ENCODE assay signal across 18 cellular contexts in the genomic region with DNA sequence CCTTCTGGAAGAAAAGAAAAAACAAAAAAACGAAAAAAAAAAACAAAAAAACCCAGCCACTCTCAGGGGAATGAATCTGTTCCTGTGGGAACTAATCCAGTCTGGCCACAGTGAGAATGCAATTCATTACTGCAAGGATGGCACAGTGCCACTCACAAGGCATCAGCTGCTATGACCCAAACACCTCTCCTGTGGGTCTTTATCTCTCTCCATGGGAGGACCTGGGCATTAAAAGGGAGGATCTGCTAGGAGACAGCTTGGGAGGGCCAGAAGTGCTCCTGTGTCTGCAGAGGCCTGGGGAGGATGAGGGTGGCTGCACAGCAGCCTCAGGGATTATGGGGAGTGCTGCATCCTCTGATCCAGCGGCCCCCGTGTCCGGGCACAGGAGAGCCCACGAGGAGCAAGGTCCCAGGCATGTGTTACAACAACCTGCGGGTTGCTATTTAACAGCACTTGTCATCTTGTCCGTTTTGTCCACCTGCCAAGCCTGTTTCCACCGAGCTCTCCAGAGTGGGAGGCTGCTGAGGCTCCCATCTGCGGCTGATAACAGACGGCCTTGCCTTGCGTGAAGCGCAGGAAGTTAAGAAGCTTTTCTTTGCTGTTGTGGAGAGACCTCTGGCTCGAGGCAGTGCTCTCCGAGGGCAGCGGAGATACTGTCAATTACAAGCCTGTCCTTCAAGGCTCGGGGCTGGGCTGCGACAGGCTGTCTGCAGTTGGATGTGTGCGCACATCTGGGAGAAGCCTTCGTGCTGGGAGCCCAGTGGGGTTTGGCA.
DNase-seq lines count a peak whose midpoint lies in the region; ATAC-seq and TF ChIP-seq lines count a peak whose summit lies in the region.
"Had no signal": no experiment of that assay in that cellular context is flagged by ENCODE, and none has a peak within 500 bp of the region (broad histone marks: within the 10 kb centered on the region; RNA-seq: fewer than 3 reads in every experiment).

No MANE protein-coding gene starts in this region.

- intact Hi-C loops in prostate gland (cut with DNase I): no loop called here

- H3K4me3 ChIP-seq in Loucy (ENCODE audit: low read length, poor library complexity, severe bottlenecking): no peak overlapping the region
- H3K4me3 ChIP-seq in WERI-Rb-1 (ENCODE audit: low read depth, low read length): peak overlapping the region; percentile 14; the same call in 1 of the 2 replicates
- H3K4me3 ChIP-seq in prostate gland: no peak overlapping the region
- H3K4me3 ChIP-seq: colonic mucosa, PC-9 had no signal

- peak overlapping the region; percentile 65 for H3K27ac ChIP-seq in WERI-Rb-1
- H3K27ac ChIP-seq in prostate gland: no peak overlapping the region
- H3K27ac ChIP-seq: colonic mucosa, PC-9 had no signal

- no peaks in the 10 kb centered on the region for H3K9me2 ChIP-seq in Loucy (replicated peaks; ENCODE audit: low read depth, low read length)

- no peaks in the 10 kb centered on the region for H3K79me2 ChIP-seq in Loucy (ENCODE audit: insufficient read depth, low read length)

- peak overlapping the region; percentile 41 for H3K4me2 ChIP-seq in Loucy (ENCODE audit: low read depth, low read length, poor library complexity, severe bottlenecking)
- H3K4me2 ChIP-seq: PC-9 had no signal

- H3F3A ChIP-seq in Loucy (ENCODE audit: low read depth): no peaks in the 10 kb centered on the region

- H4K20me1 ChIP-seq in Loucy (ENCODE audit: insufficient read depth, low read length, poor library complexity, severe bottlenecking): no peaks in the 10 kb centered on the region

- peaks cover 63% of the 10 kb centered on the region for H3K4me1 ChIP-seq in Loucy (ENCODE audit: insufficient read depth, low read length, poor library complexity, severe bottlenecking)
- no peaks in the 10 kb centered on the region for H3K4me1 ChIP-seq in prostate gland (replicated peaks)
- H3K4me1 ChIP-seq: colonic mucosa had no signal

- WGBS in prostate gland: 78% methylated on average over 19 of the region's 19 CpGs

- DNase-seq in D341Med (ENCODE audit: low spot score) (peak; percentile 66), WERI-Rb-1 (peak; percentile 87), inferior parietal cortex (ENCODE audit: extremely low spot score) (peak; percentile 20), NCI-H1694 treated with DMSO at 0.1 percent for 48 hours (lab: John Stamatoyannopoulos, UW) (no peak), prostate gland (ENCODE audit: low spot score) (no peak), NCI-H1417 (lab: John Stamatoyannopoulos, UW) (no peak)
- DNase-seq: activated CD4-positive, alpha-beta T cell treated with anti-CD3 and anti-CD28 coated beads, Interleukin-2, amount 50 U/mL, for 4 hours; activated naive CD4-positive, alpha-beta T cell treated with anti-CD3 and anti-CD28 coated beads, Interleukin-2, amount 10 ng/mL, durations not matched to agents 7 days and 5 days; colonic mucosa; GF-D8; Kasumi-1; kidney glomerular epithelial cell; NCI-H1436 treated with DMSO at 0.1 percent for 48 hours; PC-9; stimulated activated CD4-positive, alpha-beta T cell treated with anti-CD3 and anti-CD28 coated beads, Interleukin-12 subunit alpha, Interleukin-12 subunit beta, amount 100 ng/mL, for 4 hours had no signal

- H3K9ac ChIP-seq in Loucy (ENCODE audit: low read depth, low read length, poor library complexity, severe bottlenecking): no peak overlapping the region

- no peaks in the 10 kb centered on the region for H3K36me3 ChIP-seq in Loucy (ENCODE audit: insufficient read depth, low read length)
- H3K36me3 ChIP-seq in WERI-Rb-1: no peaks in the 10 kb centered on the region
- no peaks in the 10 kb centered on the region for H3K36me3 ChIP-seq in prostate gland
- H3K36me3 ChIP-seq: colonic mucosa had no signal

- no peak for TF ChIP-seq POLR2A in prostate gland (IDR thresholded peaks at IDR 0.05)

- ATAC-seq in HG02623 (IDR thresholded peaks at IDR 0.05; ENCODE audit: unreplicated experiment): no peak
- ATAC-seq: HCT116 had no signal

- no peaks in the 10 kb centered on the region for H3K9me3 ChIP-seq in Loucy (ENCODE audit: insufficient read depth, low read depth, low read length)
- no peaks in the 10 kb centered on the region for H3K9me3 ChIP-seq in WERI-Rb-1 (ENCODE audit: severe bottlenecking)
- no peaks in the 10 kb centered on the region for H3K9me3 ChIP-seq in prostate gland
- H3K9me3 ChIP-seq: colonic mucosa had no signal

- TF ChIP-seq CTCF in Loucy (conservative IDR thresholded peaks at IDR 0.05; ENCODE audit: low read length) (no peak), WERI-Rb-1 (IDR thresholded peaks at IDR 0.05; ENCODE audit: low read depth, low read length) (no peak), prostate gland (IDR thresholded peaks at IDR 0.05) (no peak)

- H3K27me3 ChIP-seq in Loucy (ENCODE audit: insufficient read depth, low read length, poor library complexity, severe bottlenecking) (no peaks in the 10 kb centered on the region), WERI-Rb-1 (ENCODE audit: insufficient read depth, low read depth, severe bottlenecking) (no peaks in the 10 kb centered on the region), prostate gland (replicated peaks; ENCODE audit: insufficient read depth) (no peaks in the 10 kb centered on the region)
- H3K27me3 ChIP-seq: colonic mucosa had no signal

- H2AFZ ChIP-seq in Loucy (ENCODE audit: low read length): no peak overlapping the region
- H2AFZ ChIP-seq: PC-9 had no signal

Comparison
In these comparisons a context has a peak if more than half of its experiments do, and no peak if none do; other contexts are left out.
1. DNase-seq: peak in D341Med (single experiment), WERI-Rb-1 (single experiment) and inferior parietal cortex (single experiment); none in NCI-H1694 treated with DMSO at 0.1 percent for 48 hours (single experiment), prostate gland (single experiment) and NCI-H1417 (0 of 3).